Comparison of ENCODE assay signal across 28 cellular contexts in genomic region chr14:30272848-30273563, GRCh38.
DNase-seq lines count a peak whose midpoint lies in the region; FAIRE-seq and TF ChIP-seq lines count a peak whose summit lies in the region.
"Had no signal": no experiment of that assay in that cellular context is flagged by ENCODE, and none has a peak within 500 bp of the region (broad histone marks: within the 10 kb centered on the region; RNA-seq: fewer than 3 reads in every experiment).

No MANE protein-coding gene starts in this region.

- H3K9me3 ChIP-seq in small intestine (ENCODE audit: control insufficient read depth, low read depth) = no peaks in the 10 kb centered on the region
- H3K9me3 ChIP-seq: pancreas, sigmoid colon, upper lobe of left lung had no signal

- no peak for TF ChIP-seq CTCF in neural crest cell (conservative IDR thresholded peaks at IDR 0.05)

- FAIRE-seq in small intestine (lab: Jason Lieb, UNC) = no peak
- FAIRE-seq: GM12878, pancreas, TTC549 had no signal

- H3K4me1 Mint-ChIP-seq in neural crest cell = peaks cover 28% of the 10 kb centered on the region

- H3K36me3 Mint-ChIP-seq in neural crest cell (ENCODE audit: low read depth) = no peaks in the 10 kb centered on the region
- H3K36me3 Mint-ChIP-seq: IgD-negative memory B cell had no signal

- peak; percentile 35 for DNase-seq in NCI-H1092 treated with DMSO at 0.1 percent for 48 hours (lab: John Stamatoyannopoulos, UW)
- no peak for DNase-seq in NCI-H1092 (lab: John Stamatoyannopoulos, UW)
- peak; percentile 71 to 85 for DNase-seq in NCI-H1930 (lab: John Stamatoyannopoulos, UW)
- peak; percentile 37 for DNase-seq in SK-N-DZ (ENCODE audit: low spot score)
- no peak for DNase-seq in neural crest cell (ENCODE audit: low read depth, low spot score)
- no peak for DNase-seq in HUDEP-2 (lab: John Stamatoyannopoulos, UW; ENCODE audit: unreplicated experiment in 76 of 76)
- DNase-seq in dermis blood vessel endothelial cell = no peak
- no peak for DNase-seq in small intestine
- DNase-seq: activated naive CD4-positive, alpha-beta T cell treated with anti-CD3 and anti-CD28 coated beads for 36 hours; activated T-cell treated with anti-CD3 and anti-CD28 coated beads, Interleukin-2, amount 50 U/mL, for 72 hours; AML-193; amniotic stem cell; DND-41; left cardiac atrium; mesenchymal stem cell; NCI-H187; NCI-H526 treated with DMSO at 0.1 percent for 48 hours; pancreas; PC-3; Right ventricle myocardium superior; sigmoid colon; stimulated activated CD8-positive, alpha-beta memory T cell treated with anti-CD3 and anti-CD28 coated beads, Interleukin-4, amount 100 ng/mL, for 48 hours; upper lobe of left lung had no signal

- H3K27ac ChIP-seq in small intestine (ENCODE audit: low read depth in 1 of 2, low read length in 1 of 2) = no peak overlapping the region
- H3K27ac ChIP-seq: 22Rv1, pancreas, sigmoid colon, upper lobe of left lung had no signal

- no peak overlapping the region for H3K27ac Mint-ChIP-seq in neural crest cell (ENCODE audit: unreplicated experiment)
- H3K27ac Mint-ChIP-seq: activated naive CD4-positive, alpha-beta T cell treated with anti-CD3 and anti-CD28 coated beads for 36 hours; activated T-cell treated with anti-CD3 and anti-CD28 coated beads, Interleukin-2, amount 50 U/mL, for 72 hours; GM23338; IgD-negative memory B cell had no signal

- H3K27me3 Mint-ChIP-seq in neural crest cell (ENCODE audit: low read depth) = peaks cover 26% of the 10 kb centered on the region

- no peaks in the 10 kb centered on the region for H3K27me3 ChIP-seq in small intestine (ENCODE audit: control insufficient read depth in 2 of 2, insufficient read depth in 2 of 2, low read length in 2 of 2)
- H3K27me3 ChIP-seq: pancreas, sigmoid colon, upper lobe of left lung had no signal

- no peaks in the 10 kb centered on the region for H3K9me3 Mint-ChIP-seq in neural crest cell
- H3K9me3 Mint-ChIP-seq: GM23338 had no signal

- H3K4me1 ChIP-seq in small intestine (ENCODE audit: control insufficient read depth in 2 of 2, insufficient read depth in 1 of 2, low read depth in 1 of 2, low read length in 1 of 2) = no peaks in the 10 kb centered on the region

- H3K4me3 ChIP-seq in small intestine (ENCODE audit: low read depth in 1 of 2, low read length in 2 of 2) = no peak overlapping the region
- H3K4me3 ChIP-seq: GM12878, GM23338, pancreas, sigmoid colon, upper lobe of left lung had no signal

- WGBS in small intestine, 3 donors = 77 to 85% (median 78%) methylated on average over 10 of the region's 10 CpGs

- H3K36me3 ChIP-seq in small intestine (ENCODE audit: control insufficient read depth in 2 of 2, insufficient read depth in 2 of 2, low read length in 2 of 2) = no peaks in the 10 kb centered on the region
- H3K36me3 ChIP-seq: pancreas, sigmoid colon, upper lobe of left lung had no signal

- peak overlapping the region; percentile 6 for H3K4me3 Mint-ChIP-seq in neural crest cell
- H3K4me3 Mint-ChIP-seq: activated naive CD4-positive, alpha-beta T cell treated with anti-CD3 and anti-CD28 coated beads for 36 hours; activated T-cell treated with anti-CD3 and anti-CD28 coated beads, Interleukin-2, amount 50 U/mL, for 72 hours; GM23338; IgD-negative memory B cell had no signal

Comparison
In these comparisons a context has a peak if more than half of its experiments do, and no peak if none do; other contexts are left out.
1. DNase-seq: peak in NCI-H1092 treated with DMSO at 0.1 percent for 48 hours (single experiment), NCI-H1930 (2 of 2) and SK-N-DZ (single experiment); none in NCI-H1092 (single experiment), neural crest cell (single experiment), HUDEP-2 (0 of 76), dermis blood vessel endothelial cell (single experiment) and small intestine (single experiment).